In genomic region chr9:77014597-77015263, GRCh38 we compare ENCODE assay signal across 17 cellular contexts. TPM values are rescaled to one million over a fixed set of nuclear protein-coding genes. Genes with fewer than 3 reads are reported as not detected.
DNase-seq lines count a peak whose midpoint lies in the region; ATAC-seq, FAIRE-seq and TF ChIP-seq lines count a peak whose summit lies in the region.
"Had no signal": no experiment of that assay in that cellular context is flagged by ENCODE, and none has a peak within 500 bp of the region (broad histone marks: within the 10 kb centered on the region; RNA-seq: fewer than 3 reads in every experiment).

No MANE protein-coding gene starts in this region.

- H3K4me1 ChIP-seq in NT2/D1 (ENCODE audit: insufficient read depth, insufficient read length) (peaks cover 13% of the 10 kb centered on the region), skeletal muscle satellite cell (ENCODE audit: control insufficient read depth, insufficient read depth, low read length) (peaks cover 16% of the 10 kb centered on the region)

- H3K27me3 ChIP-seq in NT2/D1 (ENCODE audit: insufficient read depth, insufficient read length) (peaks cover 99% of the 10 kb centered on the region), skeletal muscle satellite cell (ENCODE audit: control insufficient read depth, insufficient read depth, low read length) (peaks cover 96% of the 10 kb centered on the region)

- H3K27me3 Mint-ChIP-seq in activated T-cell treated with anti-CD3 and anti-CD28 coated beads, Interleukin-2, amount 50 U/mL, for 24 hours, result peaks cover 95% of the 10 kb centered on the region

- H3K4me3 ChIP-seq in NT2/D1 (ENCODE audit: insufficient read length, low read depth) (peak overlapping the region; percentile 6), fibroblast of pulmonary artery (replicated peaks; ENCODE audit: low read depth, low read length) (no peak overlapping the region), skeletal muscle satellite cell (ENCODE audit: low read length) (no peak overlapping the region)
- H3K4me3 ChIP-seq: lower lobe of right lung had no signal

- peak overlapping the region; percentile 45 for H3K4me2 ChIP-seq in skeletal muscle satellite cell (ENCODE audit: low read length)

- no peak overlapping the region for H3K27ac Mint-ChIP-seq in activated T-cell treated with anti-CD3 and anti-CD28 coated beads, Interleukin-2, amount 50 U/mL, for 24 hours

- DNase-seq in activated T-cell treated with anti-CD3 and anti-CD28 coated beads, Interleukin-2, amount 50 U/mL, for 24 hours, result peak; percentile 28
- no peak for DNase-seq in activated T-cell treated with anti-CD3 and anti-CD28 coated beads for 4 hours
- DNase-seq in NT2/D1 (ENCODE audit: low read depth, low spot score), result no peak
- no peak for DNase-seq in fibroblast of pulmonary artery (ENCODE audit: low read depth)
- no peak for DNase-seq in GM12892 (ENCODE audit: insufficient read length)
- DNase-seq: activated CD4-positive, alpha-beta T cell treated with anti-CD3 and anti-CD28 coated beads for 48 hours; CD4-positive, alpha-beta memory T cell; foreskin melanocyte; lower lobe of right lung; right cardiac atrium had no signal

- TF ChIP-seq POLR2A in GM12892 (IDR thresholded peaks at IDR 0.05; ENCODE audit: low read depth, low read length), result no peak

- ATAC-seq in HG02798 (IDR thresholded peaks at IDR 0.05; ENCODE audit: poor library complexity, unreplicated experiment), result no peak
- no peak for ATAC-seq in GM19455 (IDR thresholded peaks at IDR 0.05; ENCODE audit: unreplicated experiment)
- ATAC-seq: HepG2, lower lobe of right lung, right cardiac atrium, Right ventricle myocardium inferior had no signal

- H3K9me3 ChIP-seq in NT2/D1 (ENCODE audit: insufficient read depth, low read length), result no peaks in the 10 kb centered on the region
- H3K9me3 ChIP-seq in skeletal muscle satellite cell (replicated peaks; ENCODE audit: low read length), result no peaks in the 10 kb centered on the region
- H3K9me3 ChIP-seq: lower lobe of right lung had no signal

- peaks cover 26% of the 10 kb centered on the region for H3K4me1 Mint-ChIP-seq in activated T-cell treated with anti-CD3 and anti-CD28 coated beads, Interleukin-2, amount 50 U/mL, for 24 hours (ENCODE audit: low read depth)

- H3K9me3 Mint-ChIP-seq in activated T-cell treated with anti-CD3 and anti-CD28 coated beads, Interleukin-2, amount 50 U/mL, for 24 hours, result no peaks in the 10 kb centered on the region

- H3K9ac ChIP-seq in NT2/D1 (ENCODE audit: insufficient read length, low read depth) (no peak overlapping the region), skeletal muscle satellite cell (ENCODE audit: low read depth, low read length) (no peak overlapping the region)

- no peaks in the 10 kb centered on the region for H3K36me3 Mint-ChIP-seq in activated T-cell treated with anti-CD3 and anti-CD28 coated beads, Interleukin-2, amount 50 U/mL, for 24 hours (ENCODE audit: low read depth)
- H3K36me3 Mint-ChIP-seq: CD4-positive, alpha-beta memory T cell had no signal

- no peak overlapping the region for H3K4me3 Mint-ChIP-seq in activated T-cell treated with anti-CD3 and anti-CD28 coated beads, Interleukin-2, amount 50 U/mL, for 24 hours

- FAIRE-seq in GM12892 (lab: Jason Lieb, UNC), result no peak
- FAIRE-seq: HepG2 had no signal

- peak; percentile 39 for TF ChIP-seq CTCF in fibroblast of pulmonary artery (IDR thresholded peaks at IDR 0.05; ENCODE audit: low read length, missing control alignments)

- no peaks in the 10 kb centered on the region for H3K36me3 ChIP-seq in NT2/D1 (ENCODE audit: insufficient read depth, insufficient read length, low read length)
- no peaks in the 10 kb centered on the region for H3K36me3 ChIP-seq in skeletal muscle satellite cell (ENCODE audit: insufficient read depth, low read length)
- H3K36me3 ChIP-seq: lower lobe of right lung had no signal

RNA-seq across cellular contexts. Expression of gene FOXB2, which starts 4.7 kb away (rescaled TPM):
- total RNA-seq in skeletal muscle satellite cell (2012; rRNA removed), result not detected in 2 replicates
- not detected for polyA plus RNA-seq in GM12892 (2012; ENCODE audit: missing spikeins)
- total RNA-seq: aorta; CD4-positive, alpha-beta memory T cell; HepG2; lower lobe of right lung; right cardiac atrium; Right ventricle myocardium inferior; urinary bladder had no signal
- polyA plus RNA-seq: aorta; CD4-positive, alpha-beta memory T cell; HepG2; right cardiac atrium; urinary bladder had no signal
